In the genomic region with DNA sequence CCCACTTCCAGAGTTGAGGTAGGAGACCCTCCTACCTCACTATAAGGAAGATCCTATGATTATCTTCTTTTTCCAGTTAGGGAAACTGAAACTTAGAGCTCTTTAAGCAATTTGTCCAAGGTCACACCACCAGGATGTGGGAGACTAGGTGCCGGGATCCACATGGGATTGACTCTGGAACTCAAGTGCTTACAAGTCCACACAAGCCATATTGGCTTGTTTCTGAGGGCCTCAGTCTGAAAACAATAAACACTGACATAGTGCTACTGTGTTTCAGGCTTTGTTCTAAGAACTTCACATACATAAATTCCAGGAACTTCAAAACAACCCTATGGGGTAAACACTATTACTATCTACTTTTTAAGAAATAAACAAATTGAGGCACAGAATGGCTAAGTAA, we compare ENCODE assay signal across 24 cellular contexts.
"Had no signal": no experiment of that assay in that cellular context is flagged by ENCODE, and none has a peak within 500 bp of the region (broad histone marks: within the 10 kb centered on the region; RNA-seq: fewer than 3 reads in every experiment).

No MANE protein-coding gene starts in this region.

- H3K9me3 Mint-ChIP-seq: IgD-negative memory B cell had no signal

- H3K4me3 ChIP-seq: K562, MG63, SJSA1, SK-N-MC had no signal

- H3K27ac ChIP-seq: HL-60, SJSA1, SK-N-MC had no signal

- H3K36me3 ChIP-seq: MG63, SJSA1 had no signal

- H3K9me3 ChIP-seq: MG63, SJSA1 had no signal

- H3K27ac Mint-ChIP-seq: IgD-negative memory B cell had no signal

- DNase-seq: MG63, NCI-H1092, NCI-H1105 treated with DMSO at 0.1 percent for 48 hours, NCI-H1417 treated with DMSO at 0.1 percent for 48 hours, NCI-H146, NCI-H1694 treated with DMSO at 0.1 percent for 48 hours, NCI-H1930, NCI-H2081, NCI-H2107, NCI-H345, NCI-H446 treated with DMSO at 0.1 percent for 48 hours, NCI-H510A treated with DMSO at 0.1 percent for 48 hours, NCI-H526, NCI-H82, Right ventricle myocardium superior, RPMI8226, SIG-M5 had no signal

- H3K36me3 Mint-ChIP-seq: IgD-negative memory B cell had no signal

- H3K27me3 ChIP-seq: MG63, SJSA1 had no signal

- FAIRE-seq: HTR-8/SVneo, K562, RCC 7860 had no signal
